ENCODE assay signal across 19 cellular contexts in the genomic region with DNA sequence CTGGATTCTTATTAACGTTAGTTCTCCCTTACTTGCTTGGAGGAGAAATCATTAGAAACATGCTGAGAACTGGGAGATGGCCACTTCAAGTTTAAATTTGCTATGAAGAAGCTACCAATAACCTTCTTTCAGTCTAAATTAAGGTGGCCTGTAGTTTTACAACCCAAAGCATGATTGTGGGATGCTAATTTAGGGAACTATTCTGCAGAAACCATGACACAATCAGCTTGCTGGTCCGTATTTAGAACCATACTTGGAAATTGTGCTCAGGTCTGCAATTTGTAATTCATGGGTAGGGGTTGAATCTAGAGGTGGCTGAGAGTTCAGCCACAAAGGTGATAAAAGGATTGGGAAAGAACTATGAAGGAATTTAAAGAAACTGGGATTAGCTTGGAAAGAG.
"Had no signal": no experiment of that assay in that cellular context is flagged by ENCODE, and none has a peak within 500 bp of the region (broad histone marks: within the 10 kb centered on the region; RNA-seq: fewer than 3 reads in every experiment).

No MANE protein-coding gene starts in this region.

- H3K4me3 ChIP-seq: dorsolateral prefrontal cortex, heart left ventricle, pancreas, psoas muscle, sigmoid colon, skin epidermis, testis, tibial nerve had no signal

- H3K4me1 ChIP-seq: heart left ventricle, psoas muscle, tibial nerve had no signal

- H3K27me3 ChIP-seq: dorsolateral prefrontal cortex, heart left ventricle, pancreas, sigmoid colon, testis, tibial nerve had no signal

- ATAC-seq: heart left ventricle; naive thymus-derived CD8-positive, alpha-beta T cell; pancreas; psoas muscle; stimulated activated naive B cell treated with anti-CD40 and anti-IgM and Interleukin-4, amounts not matched to agents 10 μg/mL and 1 μg/mL and 100 μg/mL, for 72 hours; stimulated activated naive CD8-positive, alpha-beta T cell treated with anti-CD3 and anti-CD28 coated beads, Interleukin-15, amount 100 ng/mL, for 72 hours had no signal

- H3K27me3 Mint-ChIP-seq: naive thymus-derived CD8-positive, alpha-beta T cell; stimulated activated naive B cell treated with anti-CD40 and anti-IgM and Interleukin-4, amounts not matched to agents 10 μg/mL and 1 μg/mL and 100 μg/mL, for 72 hours; stimulated activated naive CD8-positive, alpha-beta T cell treated with anti-CD3 and anti-CD28 coated beads, Interleukin-15, amount 100 ng/mL, for 72 hours had no signal

- DNase-seq: cortex of kidney; dorsolateral prefrontal cortex; effector CD8-positive, alpha-beta T cell; foreskin melanocyte; heart left ventricle; hippocampal formation; naive thymus-derived CD8-positive, alpha-beta T cell; occipital lobe; pancreas; psoas muscle; retina; sigmoid colon; stimulated activated CD4-positive, alpha-beta T cell treated with anti-CD3 and anti-CD28 coated beads, Interleukin-2, amount 100 ng/mL, for 24 hours; stimulated activated CD4-positive, alpha-beta T cell treated with anti-CD3 and anti-CD28 coated beads, Interleukin-4, amount 100 ng/mL, for 4 hours; stimulated activated naive B cell treated with anti-CD40 and anti-IgM and Interleukin-4, amounts not matched to agents 10 μg/mL and 1 μg/mL and 100 μg/mL, for 72 hours; stimulated activated naive CD8-positive, alpha-beta T cell treated with anti-CD3 and anti-CD28 coated beads, Interleukin-15, amount 100 ng/mL, for 72 hours; testis had no signal

- H3K4me1 Mint-ChIP-seq: stimulated activated naive CD8-positive, alpha-beta T cell treated with anti-CD3 and anti-CD28 coated beads, Interleukin-15, amount 100 ng/mL, for 72 hours had no signal

- H3K27ac Mint-ChIP-seq: naive thymus-derived CD8-positive, alpha-beta T cell; stimulated activated naive B cell treated with anti-CD40 and anti-IgM and Interleukin-4, amounts not matched to agents 10 μg/mL and 1 μg/mL and 100 μg/mL, for 72 hours; stimulated activated naive CD8-positive, alpha-beta T cell treated with anti-CD3 and anti-CD28 coated beads, Interleukin-15, amount 100 ng/mL, for 72 hours had no signal

- H3K27ac ChIP-seq: dorsolateral prefrontal cortex, heart left ventricle, pancreas, psoas muscle, sigmoid colon, skin epidermis, testis, tibial nerve had no signal

- H3K4me3 Mint-ChIP-seq: naive thymus-derived CD8-positive, alpha-beta T cell; stimulated activated naive CD8-positive, alpha-beta T cell treated with anti-CD3 and anti-CD28 coated beads, Interleukin-15, amount 100 ng/mL, for 72 hours had no signal

- H3K36me3 ChIP-seq: heart left ventricle, pancreas, sigmoid colon, tibial nerve had no signal

- H3K9me3 ChIP-seq: heart left ventricle, pancreas, psoas muscle, sigmoid colon, testis, tibial nerve had no signal
